ENCODE assay signal across 11 cellular contexts in genomic region chr10:8088504-8088903, GRCh38. TPM values are rescaled to one million over a fixed set of nuclear protein-coding genes. Genes with fewer than 3 reads are reported as not detected.
A peak's percentile ranks its signal among the peaks of the same experiment; 100 is the strongest.
DNase-seq lines count a peak whose midpoint lies in the region; ATAC-seq, FAIRE-seq and TF ChIP-seq lines count a peak whose summit lies in the region.
"Had no signal": no experiment of that assay in that cellular context is flagged by ENCODE, and none has a peak within 500 bp of the region (broad histone marks: within the 10 kb centered on the region; RNA-seq: fewer than 3 reads in every experiment).

No MANE protein-coding gene starts in this region.

- no peaks in the 10 kb centered on the region for H3K9me3 ChIP-seq in KOPT-K1 (ENCODE audit: insufficient read depth, low read length, poor library complexity, severe bottlenecking)

- H3K9me3 Mint-ChIP-seq in mesothelial cell of epicardium: no peaks in the 10 kb centered on the region

- H3K27me3 Mint-ChIP-seq in mesothelial cell of epicardium (ENCODE audit: low read depth): no peaks in the 10 kb centered on the region

- H3K4me1 Mint-ChIP-seq in mesothelial cell of epicardium: peaks cover 9% of the 10 kb centered on the region

- no peak overlapping the region for H3K4me3 Mint-ChIP-seq in mesothelial cell of epicardium

- H3K27ac ChIP-seq in KOPT-K1 (ENCODE audit: low read depth, low read length, poor library complexity, severe bottlenecking): peak overlapping the region; percentile 27

- no peaks in the 10 kb centered on the region for H3K36me3 ChIP-seq in KOPT-K1 (ENCODE audit: insufficient read depth, low read length)

- peak; percentile 60 for ATAC-seq in GM21390 (IDR thresholded peaks at IDR 0.05; ENCODE audit: unreplicated experiment)
- ATAC-seq in GM21717 (IDR thresholded peaks at IDR 0.05; ENCODE audit: unreplicated experiment): no peak

- no peak for TF ChIP-seq CTCF in mesothelial cell of epicardium (IDR thresholded peaks at IDR 0.05; ENCODE audit: unreplicated experiment)

- FAIRE-seq in GM18507 (lab: Jason Lieb, UNC): peak; percentile 31

- H3K27ac Mint-ChIP-seq in mesothelial cell of epicardium: no peak overlapping the region
- H3K27ac Mint-ChIP-seq: activated naive CD4-positive, alpha-beta T cell treated with anti-CD3 and anti-CD28 coated beads, Interleukin-2, amount 50 U/mL, for 72 hours had no signal

- H3K36me3 Mint-ChIP-seq in mesothelial cell of epicardium: no peaks in the 10 kb centered on the region

- DNase-seq in GM18507 (ENCODE audit: extremely low spot score, insufficient read length, low read depth): peak; percentile 22
- peak; percentile 18 for DNase-seq in effector CD4-positive, alpha-beta T cell
- no peak for DNase-seq in mesothelial cell of epicardium (ENCODE audit: low spot score in 2 of 2, unreplicated experiment in 2 of 2)
- DNase-seq in NCI-H526 treated with DMSO at 0.1 percent for 48 hours (lab: John Stamatoyannopoulos, UW): no peak
- DNase-seq in NCI-H1092 treated with DMSO at 0.1 percent for 48 hours (lab: John Stamatoyannopoulos, UW): no peak
- DNase-seq: NCI-H1092, trophoblast cell had no signal

RNA-seq across cellular contexts. Expression of gene GATA3, which starts 34.0 kb away (rescaled TPM):
- total RNA-seq in mesothelial cell of epicardium: 59.6 to 67.4 TPM (median 63.6 TPM) in 3 replicates

Comparison
In these comparisons a context has a peak if more than half of its experiments do, and no peak if none do; other contexts are left out.
1. DNase-seq: peak in GM18507 (single experiment) and effector CD4-positive, alpha-beta T cell (single experiment); none in mesothelial cell of epicardium (0 of 2), NCI-H526 treated with DMSO at 0.1 percent for 48 hours (single experiment) and NCI-H1092 treated with DMSO at 0.1 percent for 48 hours (single experiment).